8 cellular contexts compared by ENCODE assay signal in genomic region chr1:244451951-244452795, GRCh38. TPM values are rescaled to one million over a fixed set of nuclear protein-coding genes. Genes with fewer than 3 reads are reported as not detected.
DNase-seq lines count a peak whose midpoint lies in the region; ATAC-seq lines count a peak whose summit lies in the region.

No MANE protein-coding gene starts in this region.

- peaks cover 7% of the 10 kb centered on the region; the same call in 1 of the 2 replicates for H3K36me3 ChIP-seq in HUES6 (ENCODE audit: control insufficient read depth, insufficient read depth, low read length)
- peaks cover 16% of the 10 kb centered on the region for H3K36me3 ChIP-seq in NT2/D1 (ENCODE audit: insufficient read depth, insufficient read length, low read length)
- no peaks in the 10 kb centered on the region for H3K36me3 ChIP-seq in endocrine pancreas (ENCODE audit: control insufficient read depth, insufficient read depth, low read length)

- H3K4me1 ChIP-seq in HUES6 (ENCODE audit: control insufficient read depth, insufficient read depth, low read length): peaks cover 48% of the 10 kb centered on the region
- H3K4me1 ChIP-seq in NT2/D1 (ENCODE audit: insufficient read depth, insufficient read length): peaks cover 6% of the 10 kb centered on the region
- H3K4me1 ChIP-seq in endocrine pancreas (ENCODE audit: control insufficient read depth, insufficient read depth, low read length): peaks cover 29% of the 10 kb centered on the region

- peak overlapping the region; percentile 98 for H3K4me3 ChIP-seq in HUES6 (ENCODE audit: low read depth, low read length)
- H3K4me3 ChIP-seq in NT2/D1 (ENCODE audit: insufficient read length, low read depth): peak overlapping the region; percentile 27
- H3K4me3 ChIP-seq in endocrine pancreas (ENCODE audit: control insufficient read depth, insufficient read depth, low read length): peak overlapping the region; percentile 86

- no peaks in the 10 kb centered on the region; the same call in 1 of the 2 replicates for H3K9me3 ChIP-seq in HUES6 (ENCODE audit: control insufficient read depth, insufficient read depth, low read depth, low read length)
- H3K9me3 ChIP-seq in NT2/D1 (ENCODE audit: insufficient read depth, low read length): peaks cover 16% of the 10 kb centered on the region
- H3K9me3 ChIP-seq in endocrine pancreas (ENCODE audit: control insufficient read depth, low read length): no peaks in the 10 kb centered on the region

- peak; percentile 87 for ATAC-seq in GM21447 (IDR thresholded peaks at IDR 0.05; ENCODE audit: unreplicated experiment)

- no peaks in the 10 kb centered on the region for H3K27me3 ChIP-seq in HUES6 (ENCODE audit: control insufficient read depth, insufficient read depth, low read length)
- H3K27me3 ChIP-seq in NT2/D1 (ENCODE audit: insufficient read depth, insufficient read length): no peaks in the 10 kb centered on the region
- no peaks in the 10 kb centered on the region for H3K27me3 ChIP-seq in endocrine pancreas (ENCODE audit: control insufficient read depth, insufficient read depth, low read length)

- peak overlapping the region; percentile 4; the same call in 1 of the 2 replicates for H3K27ac ChIP-seq in HUES6 (ENCODE audit: low read depth, low read length)

- H3K9ac ChIP-seq in HUES6 (ENCODE audit: low read length) (no peak overlapping the region), NT2/D1 (ENCODE audit: insufficient read length, low read depth) (peak overlapping the region; percentile 22), endocrine pancreas (ENCODE audit: control insufficient read depth, insufficient read depth, low read length) (no peak overlapping the region)

- DNase-seq in D341Med (ENCODE audit: low spot score): peak; percentile 99
- peak; percentile 100 for DNase-seq in NT2/D1 (ENCODE audit: low read depth, low spot score)
- DNase-seq in activated CD8-positive, alpha-beta memory T cell treated with anti-CD3 and anti-CD28 coated beads, Interleukin-2, amount 50 U/mL, for 24 hours (ENCODE audit: extremely low read depth): peak; percentile 94
- DNase-seq in mesenteric fat pad (ENCODE audit: low spot score): peak; percentile 99
- DNase-seq in stimulated activated CD8-positive, alpha-beta memory T cell treated with anti-CD3 and anti-CD28 coated beads, Interleukin-15, amount 100 ng/mL, for 1 hour (ENCODE audit: low read depth): peak; percentile 96

RNA-seq across cellular contexts. Expression of gene ADSS2, which starts 0.5 kb away (rescaled TPM):
- total RNA-seq in mesenteric fat pad: 27.2 TPM

RNA-seq across cellular contexts. Expression of gene CATSPERE, which starts 8.9 kb away (rescaled TPM):
- total RNA-seq in mesenteric fat pad: 0.74 TPM

Comparison
In these comparisons a context has a peak if more than half of its experiments do, and no peak if none do; other contexts are left out.
1. Peak in every context shown above with its lines: DNase-seq, ATAC-seq, H3K4me3 ChIP-seq and H3K27ac ChIP-seq.
2. H3K4me3 ChIP-seq: peak in every context shown above with its lines; median percentile 98 in HUES6; 86 in endocrine pancreas; 27 in NT2/D1.